ENCODE assay signal across 8 cellular contexts in genomic region chr9:136411358-136411757, GRCh38. TPM values are rescaled to one million over a fixed set of nuclear protein-coding genes. Genes with fewer than 3 reads are reported as not detected.
DNase-seq lines count a peak whose midpoint lies in the region; TF ChIP-seq lines count a peak whose summit lies in the region.

No MANE protein-coding gene starts in this region.

- H3K4me3 ChIP-seq in GM12864 (ENCODE audit: low read depth, low read length) = peak overlapping the region; percentile 100
- H3K4me3 ChIP-seq in SK-N-MC = peak overlapping the region; percentile 96
- H3K4me3 ChIP-seq in fibroblast of pulmonary artery (replicated peaks; ENCODE audit: low read depth, low read length) = peak overlapping the region; percentile 93
- peak overlapping the region; percentile 80 to 98 (median 95) for H3K4me3 ChIP-seq in sigmoid colon

- H3K9me3 ChIP-seq in SK-N-MC (ENCODE audit: low read depth, low read length) = no peaks in the 10 kb centered on the region
- no peaks in the 10 kb centered on the region for H3K9me3 ChIP-seq in sigmoid colon

- H3K27me3 ChIP-seq in sigmoid colon = no peaks in the 10 kb centered on the region

- intact Hi-C loops in sigmoid colon (cut with DNase I) = loop anchor here (5.0 kb wide), 1 partner anchor 71 kb away; the partner anchor contains the start of gene SEC16A

- 14 to 52% methylated on average over 4 of the region's 4 CpGs for WGBS in sigmoid colon, 2 donors

- H3K27ac ChIP-seq in SK-N-MC (no peak overlapping the region), sigmoid colon (peak overlapping the region in 3 of 4 donors; percentile 85 to 89 (median 89))

- no peak for TF ChIP-seq POLR2A in sigmoid colon (IDR thresholded peaks at IDR 0.05)

- H3K9ac ChIP-seq in SK-N-MC (ENCODE audit: insufficient read length) = peak overlapping the region; percentile 96

- no peak for DNase-seq in GM12864 (ENCODE audit: low read depth)
- DNase-seq in SK-N-MC (ENCODE audit: low read depth, low spot score) = no peak
- DNase-seq in fibroblast of pulmonary artery (ENCODE audit: low read depth) = no peak
- no peak for DNase-seq in sigmoid colon
- no peak for DNase-seq in NCI-H526 treated with DMSO at 0.1 percent for 48 hours (lab: John Stamatoyannopoulos, UW)
- no peak for DNase-seq in retina
- DNase-seq in anterior cingulate cortex (lab: John Stamatoyannopoulos, UW) = no peak
- no peak for DNase-seq in GOT3 (lab: John Stamatoyannopoulos, UW)

- TF ChIP-seq CTCF in GM12864 (IDR thresholded peaks at IDR 0.05; ENCODE audit: low read depth, low read length, missing control alignments) = no peak
- TF ChIP-seq CTCF in fibroblast of pulmonary artery (IDR thresholded peaks at IDR 0.05; ENCODE audit: low read length, missing control alignments) = no peak
- no peak for TF ChIP-seq CTCF in sigmoid colon (IDR thresholded peaks at IDR 0.05)

- H3K36me3 ChIP-seq in SK-N-MC (ENCODE audit: insufficient read depth, low read length) (peaks cover 60% of the 10 kb centered on the region), sigmoid colon (peaks cover 15 to 56% (median 42%) of the 10 kb centered on the region in 4 donors)

- peaks cover 0 to 28% (median 23%) of the 10 kb centered on the region in 4 donors for H3K4me1 ChIP-seq in sigmoid colon

- no peak for TF ChIP-seq EP300 in sigmoid colon (IDR thresholded peaks at IDR 0.05)

RNA-seq across cellular contexts. Expression of gene PMPCA, which starts 0.9 kb away (rescaled TPM):
- total RNA-seq in sigmoid colon = 10 to 100 TPM; 22.9 to 28.5 (median 25.6) TPM
- polyA plus RNA-seq in sigmoid colon = 10 to 100 TPM; 24.6 to 49.9 (median 30.3) TPM

RNA-seq across cellular contexts. Expression of gene ENTR1, which starts 0.9 kb away (rescaled TPM):
- 10 to 100 TPM; 23.2 to 42.7 (median 32.9) TPM for total RNA-seq in sigmoid colon
- polyA plus RNA-seq in sigmoid colon = 10 to 100 TPM; 16.2 to 47.2 (median 17.6) TPM

RNA-seq across cellular contexts. Expression of gene SNAPC4, which starts 11.4 kb away (rescaled TPM):
- 10 to 100 TPM in 1 of 4 donors, 1 to 10 TPM in 3; 2.6 to 10.8 (median 5.1) TPM for total RNA-seq in sigmoid colon
- polyA plus RNA-seq in sigmoid colon = 10 to 100 TPM in 1 of 3 donors, 1 to 10 TPM in 2; 1.4 to 10.4 (median 1.8) TPM

RNA-seq across cellular contexts. Expression of gene INPP5E, which starts 28.3 kb away (rescaled TPM):
- 10 to 100 TPM in 1 of 4 donors, 1 to 10 TPM in 3; 4.6 to 12.2 (median 6.6) TPM for total RNA-seq in sigmoid colon
- polyA plus RNA-seq in sigmoid colon = 1 to 10 TPM; 1.8 to 7.5 (median 2.3) TPM

RNA-seq across cellular contexts. Expression of gene CARD9, which starts 37.9 kb away (rescaled TPM):
- total RNA-seq in sigmoid colon = 1 to 10 TPM; 1.5 to 6.9 (median 2.3) TPM
- 1 to 10 TPM; 1.8 to 3.0 (median 2.3) TPM for polyA plus RNA-seq in sigmoid colon
